19 cellular contexts compared by ENCODE assay signal in genomic region chr9:93601063-93601462, GRCh38. TPM values are rescaled to one million over a fixed set of nuclear protein-coding genes. Genes with fewer than 3 reads are reported as not detected.
DNase-seq lines count a peak whose midpoint lies in the region; ATAC-seq and TF ChIP-seq lines count a peak whose summit lies in the region.
"Had no signal": no experiment of that assay in that cellular context is flagged by ENCODE, and none has a peak within 500 bp of the region (broad histone marks: within the 10 kb centered on the region; RNA-seq: fewer than 3 reads in every experiment).

No MANE protein-coding gene starts in this region.

- H3K4me1 ChIP-seq in CD8-positive, alpha-beta memory T cell (ENCODE audit: insufficient read depth, low read length), result peaks cover 42% of the 10 kb centered on the region
- H3K4me1 ChIP-seq in stomach, result peaks cover 18 to 48% (median 29%) of the 10 kb centered on the region in 4 donors
- H3K4me1 ChIP-seq: BE2C had no signal

- peaks cover 58 to 79% (median 67%) of the 10 kb centered on the region in 3 donors for H3K4me1 Mint-ChIP-seq in CD8-positive, alpha-beta memory T cell
- H3K4me1 Mint-ChIP-seq in central memory CD8-positive, alpha-beta T cell, result peaks cover 62% of the 10 kb centered on the region
- H3K4me1 Mint-ChIP-seq in naive thymus-derived CD8-positive, alpha-beta T cell, result peaks cover 51 to 72% (median 68%) of the 10 kb centered on the region in 4 donors

- peak; percentile 40 for DNase-seq in activated CD8-positive, alpha-beta memory T cell treated with anti-CD3 and anti-CD28 coated beads for 24 hours
- DNase-seq in activated CD8-positive, alpha-beta memory T cell treated with anti-CD3 and anti-CD28 coated beads, Interleukin-2, amount 50 U/mL, for 4 hours, result no peak
- no peak for DNase-seq in CD8-positive, alpha-beta memory T cell
- no peak for DNase-seq in central memory CD8-positive, alpha-beta T cell (ENCODE audit: low spot score in 2 of 2)
- DNase-seq in naive thymus-derived CD8-positive, alpha-beta T cell, result peak in 1 of 10 donors; percentile 5
- DNase-seq in activated CD4-positive, alpha-beta T cell treated with anti-CD3 and anti-CD28 coated beads, Interleukin-2, amount 50 U/mL, for 1 hour, result no peak
- DNase-seq in DMS114 treated with DMSO at 0.1 percent for 48 hours (lab: John Stamatoyannopoulos, UW; ENCODE audit: unreplicated experiment) (no peak), stomach (no peak)
- DNase-seq: activated gamma-delta T cell treated with Interleukin-2 at 50 U/mL for 16 hours, anterior cingulate cortex, BE2C, heart right ventricle, left ventricle myocardium inferior, NCI-H1105 treated with DMSO at 0.1 percent for 48 hours, NCI-H446, SW 1271 had no signal

- ATAC-seq in central memory CD8-positive, alpha-beta T cell (replicated peaks; ENCODE audit: extremely low read depth, poor library complexity, severe bottlenecking), result no peak
- no peak for ATAC-seq in naive thymus-derived CD8-positive, alpha-beta T cell
- ATAC-seq: heart right ventricle had no signal

- 72 to 89% (median 77%) methylated on average over 4 of the region's 4 CpGs for WGBS in stomach, 5 donors

- no peak for TF ChIP-seq CTCF in stomach (IDR thresholded peaks at IDR 0.05)

- H3K27me3 Mint-ChIP-seq in CD8-positive, alpha-beta memory T cell, result no peaks in the 10 kb centered on the region
- H3K27me3 Mint-ChIP-seq in central memory CD8-positive, alpha-beta T cell, result no peaks in the 10 kb centered on the region
- no peaks in the 10 kb centered on the region for H3K27me3 Mint-ChIP-seq in naive thymus-derived CD8-positive, alpha-beta T cell
- H3K27me3 Mint-ChIP-seq: activated CD4-positive, alpha-beta T cell treated with anti-CD3 and anti-CD28 coated beads for 36 hours had no signal

- no peaks in the 10 kb centered on the region for H3K9me3 ChIP-seq in CD8-positive, alpha-beta memory T cell (ENCODE audit: low read length)
- no peaks in the 10 kb centered on the region for H3K9me3 ChIP-seq in stomach
- H3K9me3 ChIP-seq: BE2C, left ventricle myocardium inferior, transverse colon had no signal

- peak overlapping the region in 5 of 8 donors; percentile 24 to 92 (median 59) for H3K27ac Mint-ChIP-seq in CD8-positive, alpha-beta memory T cell
- H3K27ac Mint-ChIP-seq in central memory CD8-positive, alpha-beta T cell (ENCODE audit: low read depth), result peak overlapping the region; percentile 4
- peak overlapping the region in 8 of 10 donors; percentile 12 to 97 (median 84) for H3K27ac Mint-ChIP-seq in naive thymus-derived CD8-positive, alpha-beta T cell
- H3K27ac Mint-ChIP-seq: activated CD4-positive, alpha-beta T cell treated with anti-CD3 and anti-CD28 coated beads for 36 hours had no signal

- no peak overlapping the region for H3K27ac ChIP-seq in CD8-positive, alpha-beta memory T cell (ENCODE audit: low read depth, low read length)
- no peak overlapping the region for H3K27ac ChIP-seq in stomach
- H3K27ac ChIP-seq: heart right ventricle, left ventricle myocardium inferior, skin epidermis had no signal

- H3K4me3 Mint-ChIP-seq in CD8-positive, alpha-beta memory T cell, result peak overlapping the region in 2 of 7 donors; percentile 37 to 46
- no peak overlapping the region for H3K4me3 Mint-ChIP-seq in central memory CD8-positive, alpha-beta T cell
- peak overlapping the region in 5 of 10 donors; percentile 11 to 74 (median 39) for H3K4me3 Mint-ChIP-seq in naive thymus-derived CD8-positive, alpha-beta T cell
- H3K4me3 Mint-ChIP-seq: activated CD4-positive, alpha-beta T cell treated with anti-CD3 and anti-CD28 coated beads for 36 hours had no signal

- TF ChIP-seq POLR2A in stomach (IDR thresholded peaks at IDR 0.05), result no peak

- no peak for TF ChIP-seq EP300 in stomach (IDR thresholded peaks at IDR 0.05)

- POLR2A ChIA-PET in CD8-positive, alpha-beta memory T cell (lab: Charles Lee), result no interaction called here
- POLR2A ChIA-PET in naive thymus-derived CD8-positive, alpha-beta T cell (lab: Charles Lee), result no interaction called here

- intact Hi-C loops in stomach (cut with DNase I; ENCODE audit: low total_unique reads), result no loop called here

- H3K9me3 Mint-ChIP-seq in CD8-positive, alpha-beta memory T cell, result peaks cover 0 to 6% (median under 1%) of the 10 kb centered on the region in 5 donors
- H3K9me3 Mint-ChIP-seq in central memory CD8-positive, alpha-beta T cell, result no peaks in the 10 kb centered on the region
- peaks cover 0 to 12% (median 3%) of the 10 kb centered on the region in 9 donors for H3K9me3 Mint-ChIP-seq in naive thymus-derived CD8-positive, alpha-beta T cell

- no peaks in the 10 kb centered on the region for H3K27me3 ChIP-seq in CD8-positive, alpha-beta memory T cell (ENCODE audit: insufficient read depth, low read length, poor library complexity, severe bottlenecking)
- H3K27me3 ChIP-seq in stomach, result no peaks in the 10 kb centered on the region
- H3K27me3 ChIP-seq: BE2C, heart right ventricle, transverse colon had no signal

- CTCF ChIA-PET in CD8-positive, alpha-beta memory T cell (lab: Charles Lee), result no interaction called here

- H3K4me3 ChIP-seq in CD8-positive, alpha-beta memory T cell (ENCODE audit: low read length), result no peak overlapping the region
- no peak overlapping the region for H3K4me3 ChIP-seq in stomach
- H3K4me3 ChIP-seq: heart right ventricle, left ventricle myocardium inferior, skin epidermis, transverse colon had no signal

- peaks cover 4 to 10% (median 6%) of the 10 kb centered on the region in 3 donors for H3K36me3 Mint-ChIP-seq in CD8-positive, alpha-beta memory T cell
- no peaks in the 10 kb centered on the region for H3K36me3 Mint-ChIP-seq in central memory CD8-positive, alpha-beta T cell (ENCODE audit: insufficient read depth)
- peaks cover 6 to 15% (median 11%) of the 10 kb centered on the region in 3 donors for H3K36me3 Mint-ChIP-seq in naive thymus-derived CD8-positive, alpha-beta T cell

- H3K36me3 ChIP-seq in CD8-positive, alpha-beta memory T cell (ENCODE audit: insufficient read depth, low read length), result no peaks in the 10 kb centered on the region
- no peaks in the 10 kb centered on the region for H3K36me3 ChIP-seq in stomach
- H3K36me3 ChIP-seq: BE2C, heart right ventricle, left ventricle myocardium inferior, transverse colon had no signal

RNA-seq across cellular contexts. Expression of gene PHF2, which starts 24.7 kb away (rescaled TPM):
- 10 to 100 TPM; 22.4 to 25.0 TPM for total RNA-seq in CD8-positive, alpha-beta memory T cell
- 3.0 TPM for polyA plus RNA-seq in CD8-positive, alpha-beta memory T cell
- 10 to 100 TPM; 35.2 to 35.5 TPM for total RNA-seq in naive thymus-derived CD8-positive, alpha-beta T cell
- polyA plus RNA-seq in naive thymus-derived CD8-positive, alpha-beta T cell, result 1 to 10 TPM in 2 of 3 donors, under 1 TPM in 1; 0.84 to 2.3 (median 1.3) TPM
- total RNA-seq in stomach, result 10 to 100 TPM; 15.2 to 58.0 (median 22.8) TPM
- 10 to 100 TPM; 14.2 to 17.5 (median 15.6) TPM for polyA plus RNA-seq in stomach

Comparison
In these comparisons a context has a peak if more than half of its experiments do, and no peak if none do; other contexts are left out.
1. H3K27ac Mint-ChIP-seq: peak in every context shown above with its lines; median percentile 84 in naive thymus-derived CD8-positive, alpha-beta T cell; 59 in CD8-positive, alpha-beta memory T cell; 4 in central memory CD8-positive, alpha-beta T cell.